2 cellular contexts compared by ENCODE assay signal in the genomic region with DNA sequence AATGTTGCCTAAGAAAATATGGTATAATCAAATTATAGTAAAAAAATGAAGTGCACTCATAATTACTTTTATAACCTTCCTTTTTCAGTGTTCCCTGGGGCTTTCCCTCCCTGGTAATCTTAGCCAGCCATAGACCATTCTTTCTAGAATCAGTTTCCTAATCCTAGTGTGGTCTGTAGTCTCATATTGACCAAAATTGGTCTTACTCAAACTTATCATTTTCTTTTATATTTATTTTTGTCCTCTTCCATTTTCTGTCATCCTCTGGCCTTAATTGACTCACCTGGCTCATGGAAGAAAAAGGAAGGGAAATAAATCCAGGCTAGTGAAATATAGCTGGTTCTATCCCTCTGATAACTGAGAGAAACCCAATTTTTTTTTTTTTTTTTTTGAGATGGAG.
TF ChIP-seq lines count a peak whose summit lies in the region.

No MANE protein-coding gene starts in this region.

TF ChIP-seq in SK-N-SH treated with all-trans-retinoic acid at 6 μM for 48 hours, 23 proteins besides CTCF, POLR2A, EP300 and RAD21:
- TF ChIP-seq, protein P1, sequence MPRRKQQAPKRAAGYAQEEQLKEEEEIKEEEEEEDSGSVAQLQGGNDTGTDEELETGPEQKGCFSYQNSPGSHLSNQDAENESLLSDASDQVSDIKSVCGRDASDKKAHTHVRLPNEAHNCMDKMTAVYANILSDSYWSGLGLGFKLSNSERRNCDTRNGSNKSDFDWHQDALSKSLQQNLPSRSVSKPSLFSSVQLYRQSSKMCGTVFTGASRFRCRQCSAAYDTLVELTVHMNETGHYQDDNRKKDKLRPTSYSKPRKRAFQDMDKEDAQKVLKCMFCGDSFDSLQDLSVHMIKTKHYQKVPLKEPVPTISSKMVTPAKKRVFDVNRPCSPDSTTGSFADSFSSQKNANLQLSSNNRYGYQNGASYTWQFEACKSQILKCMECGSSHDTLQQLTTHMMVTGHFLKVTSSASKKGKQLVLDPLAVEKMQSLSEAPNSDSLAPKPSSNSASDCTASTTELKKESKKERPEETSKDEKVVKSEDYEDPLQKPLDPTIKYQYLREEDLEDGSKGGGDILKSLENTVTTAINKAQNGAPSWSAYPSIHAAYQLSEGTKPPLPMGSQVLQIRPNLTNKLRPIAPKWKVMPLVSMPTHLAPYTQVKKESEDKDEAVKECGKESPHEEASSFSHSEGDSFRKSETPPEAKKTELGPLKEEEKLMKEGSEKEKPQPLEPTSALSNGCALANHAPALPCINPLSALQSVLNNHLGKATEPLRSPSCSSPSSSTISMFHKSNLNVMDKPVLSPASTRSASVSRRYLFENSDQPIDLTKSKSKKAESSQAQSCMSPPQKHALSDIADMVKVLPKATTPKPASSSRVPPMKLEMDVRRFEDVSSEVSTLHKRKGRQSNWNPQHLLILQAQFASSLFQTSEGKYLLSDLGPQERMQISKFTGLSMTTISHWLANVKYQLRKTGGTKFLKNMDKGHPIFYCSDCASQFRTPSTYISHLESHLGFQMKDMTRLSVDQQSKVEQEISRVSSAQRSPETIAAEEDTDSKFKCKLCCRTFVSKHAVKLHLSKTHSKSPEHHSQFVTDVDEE (CRISPR knock-in tag; IDR thresholded peaks at IDR 0.05), result no peak
- no peak for TF ChIP-seq SNAI2 (CRISPR knock-in tag; IDR thresholded peaks at IDR 0.05)
- TF ChIP-seq CSDC2 (CRISPR knock-in tag; IDR thresholded peaks at IDR 0.05), result no peak
- TF ChIP-seq ISL1 (CRISPR knock-in tag; IDR thresholded peaks at IDR 0.05), result peak; percentile 50; the same call in 1 of the 2 replicates

TF ChIP-seq in SK-N-SH, 30 proteins besides CTCF, POLR2A, EP300 and RAD21 (continued from another document):
- TF ChIP-seq, protein P2, sequence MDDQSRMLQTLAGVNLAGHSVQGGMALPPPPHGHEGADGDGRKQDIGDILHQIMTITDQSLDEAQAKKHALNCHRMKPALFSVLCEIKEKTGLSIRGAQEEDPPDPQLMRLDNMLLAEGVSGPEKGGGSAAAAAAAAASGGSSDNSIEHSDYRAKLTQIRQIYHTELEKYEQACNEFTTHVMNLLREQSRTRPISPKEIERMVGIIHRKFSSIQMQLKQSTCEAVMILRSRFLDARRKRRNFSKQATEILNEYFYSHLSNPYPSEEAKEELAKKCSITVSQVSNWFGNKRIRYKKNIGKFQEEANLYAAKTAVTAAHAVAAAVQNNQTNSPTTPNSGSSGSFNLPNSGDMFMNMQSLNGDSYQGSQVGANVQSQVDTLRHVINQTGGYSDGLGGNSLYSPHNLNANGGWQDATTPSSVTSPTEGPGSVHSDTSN (IDR thresholded peaks at IDR 0.05), result no peak
